In genomic region chr1:180131510-180131909, GRCh38 we compare ENCODE assay signal across 12 cellular contexts. TPM values are rescaled to one million over a fixed set of nuclear protein-coding genes. Genes with fewer than 3 reads are reported as not detected.
A peak's percentile ranks its signal among the peaks of the same experiment; 100 is the strongest.
DNase-seq lines count a peak whose midpoint lies in the region; ATAC-seq and TF ChIP-seq lines count a peak whose summit lies in the region.
"Had no signal": no experiment of that assay in that cellular context is flagged by ENCODE, and none has a peak within 500 bp of the region (broad histone marks: within the 10 kb centered on the region; RNA-seq: fewer than 3 reads in every experiment).

No MANE protein-coding gene starts in this region.

- peaks cover 12% of the 10 kb centered on the region for H3K4me1 Mint-ChIP-seq in activated CD8-positive, alpha-beta T cell treated with anti-CD3 and anti-CD28 coated beads, Interleukin-2, amount 10 ng/mL, durations not matched to agents 7 days and 5 days (ENCODE audit: low read depth)

- CTCF ChIA-PET in activated CD8-positive, alpha-beta T cell treated with anti-CD3 and anti-CD28 coated beads, Interleukin-2, amount 10 ng/mL, durations not matched to agents 7 days and 5 days (lab: Charles Lee), result interaction anchor here (1.0 kb wide), 1 partner anchor 37 kb away, joined by 4 read pairs; no protein-coding TSS in a partner anchor

- H3K9me3 Mint-ChIP-seq in activated CD8-positive, alpha-beta T cell treated with anti-CD3 and anti-CD28 coated beads, Interleukin-2, amount 10 ng/mL, durations not matched to agents 7 days and 5 days (ENCODE audit: insufficient read depth), result no peaks in the 10 kb centered on the region

- no peak overlapping the region for H3K27ac Mint-ChIP-seq in activated CD8-positive, alpha-beta T cell treated with anti-CD3 and anti-CD28 coated beads, Interleukin-2, amount 10 ng/mL, durations not matched to agents 7 days and 5 days

- TF ChIP-seq CTCF in GM13977 (IDR thresholded peaks at IDR 0.05; ENCODE audit: extremely low read depth, insufficient read depth, missing control alignments), result no peak

- peaks cover 16% of the 10 kb centered on the region for H3K27me3 Mint-ChIP-seq in activated CD8-positive, alpha-beta T cell treated with anti-CD3 and anti-CD28 coated beads, Interleukin-2, amount 10 ng/mL, durations not matched to agents 7 days and 5 days (ENCODE audit: low read depth)

- POLR2A ChIA-PET in activated CD8-positive, alpha-beta T cell treated with anti-CD3 and anti-CD28 coated beads, Interleukin-2, amount 10 ng/mL, durations not matched to agents 7 days and 5 days (lab: Charles Lee), result no interaction called here

- in situ Hi-C loops in GM13977 (cut with MboI; ENCODE audit: low pct_unique_long_range_greater_than_20kb, low sequenced_read_pairs, unreplicated experiment), result no loop called here

- no peaks in the 10 kb centered on the region for H3K36me3 Mint-ChIP-seq in activated CD8-positive, alpha-beta T cell treated with anti-CD3 and anti-CD28 coated beads, Interleukin-2, amount 10 ng/mL, durations not matched to agents 7 days and 5 days (ENCODE audit: low read depth)

- H3K4me3 Mint-ChIP-seq in activated CD8-positive, alpha-beta T cell treated with anti-CD3 and anti-CD28 coated beads, Interleukin-2, amount 10 ng/mL, durations not matched to agents 7 days and 5 days, result no peak overlapping the region

- ATAC-seq in activated CD8-positive, alpha-beta T cell treated with anti-CD3 and anti-CD28 coated beads, Interleukin-2, amount 10 ng/mL, durations not matched to agents 7 days and 5 days, result peak; percentile 36
- ATAC-seq in GM21529 (IDR thresholded peaks at IDR 0.05; ENCODE audit: unreplicated experiment) (no peak), HG02571 (IDR thresholded peaks at IDR 0.05; ENCODE audit: unreplicated experiment) (no peak)
- ATAC-seq: sciatic nerve had no signal

- DNase-seq in stimulated activated CD4-positive, alpha-beta T cell treated with anti-CD3 and anti-CD28 coated beads, Interleukin-15, amount 100 ng/mL, for 48 hours (ENCODE audit: low read depth in 2 of 2), result peak; percentile 14 to 16
- no peak for DNase-seq in stimulated activated CD4-positive, alpha-beta T cell treated with anti-CD3 and anti-CD28 coated beads, Interleukin-2, amount 100 ng/mL, for 24 hours
- no peak for DNase-seq in activated CD8-positive, alpha-beta T cell treated with anti-CD3 and anti-CD28 coated beads, Interleukin-2, amount 10 ng/mL, durations not matched to agents 7 days and 5 days
- DNase-seq in foreskin melanocyte, result peak; percentile 52
- no peak for DNase-seq in HK-2 (ENCODE audit: unreplicated experiment)
- no peak for DNase-seq in GM13977 (ENCODE audit: low spot score)
- DNase-seq: cerebellar nuclear complex, NCI-H2081, tibial artery had no signal

RNA-seq across cellular contexts. Expression of gene QSOX1, which starts 23.2 kb away (rescaled TPM):
- total RNA-seq in activated CD8-positive, alpha-beta T cell treated with anti-CD3 and anti-CD28 coated beads, Interleukin-2, amount 10 ng/mL, durations not matched to agents 7 days and 5 days, result 10 to 100 TPM; 23.9 to 25.2 TPM

Comparison
In these comparisons a context has a peak if more than half of its experiments do, and no peak if none do; other contexts are left out.
1. DNase-seq: peak in stimulated activated CD4-positive, alpha-beta T cell treated with anti-CD3 and anti-CD28 coated beads, Interleukin-15, amount 100 ng/mL, for 48 hours (2 of 2) and foreskin melanocyte (single experiment); none in stimulated activated CD4-positive, alpha-beta T cell treated with anti-CD3 and anti-CD28 coated beads, Interleukin-2, amount 100 ng/mL, for 24 hours (0 of 2), activated CD8-positive, alpha-beta T cell treated with anti-CD3 and anti-CD28 coated beads, Interleukin-2, amount 10 ng/mL, durations not matched to agents 7 days and 5 days (single experiment), HK-2 (single experiment) and GM13977 (single experiment).